ENCODE assay signal across 13 cellular contexts in the genomic region with DNA sequence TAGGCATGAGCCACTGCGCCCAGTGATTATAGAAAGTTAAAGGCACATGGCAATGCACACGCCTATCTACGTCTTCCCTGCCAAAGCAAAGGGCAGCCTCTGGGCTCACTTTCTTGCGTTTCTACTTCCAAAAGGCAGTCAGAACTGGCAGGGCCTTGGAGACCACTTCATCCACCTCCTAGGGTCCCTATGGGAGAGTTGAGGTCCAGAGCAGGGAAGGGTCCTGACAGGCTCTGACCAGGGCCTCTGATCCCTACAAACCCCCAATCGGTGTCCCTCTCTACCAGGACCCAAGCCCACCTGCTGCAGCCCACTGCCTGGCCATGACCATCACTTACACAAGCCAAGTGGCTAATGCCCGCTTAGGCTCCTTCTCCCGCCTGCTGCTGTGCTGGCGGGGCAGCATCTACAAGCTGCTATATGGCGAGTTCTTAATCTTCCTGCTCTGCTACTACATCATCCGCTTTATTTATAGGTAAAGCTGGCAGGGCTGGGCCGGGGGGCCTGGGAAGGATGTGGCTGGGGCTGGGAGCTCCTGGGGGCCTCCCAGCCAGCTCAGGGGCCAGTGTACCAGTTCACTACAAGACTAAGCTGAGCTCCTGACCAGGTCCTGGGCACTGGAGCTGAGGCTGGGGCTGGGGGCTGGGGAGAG. TPM values are rescaled to one million over a fixed set of nuclear protein-coding genes. Genes with fewer than 3 reads are reported as not detected.
"Had no signal": no experiment of that assay in that cellular context is flagged by ENCODE, and none has a peak within 500 bp of the region (broad histone marks: within the 10 kb centered on the region; RNA-seq: fewer than 3 reads in every experiment).

No MANE protein-coding gene starts in this region.

- H3K27me3 ChIP-seq: hepatocyte, right lobe of liver, vagina had no signal

- H3K36me3 ChIP-seq: right lobe of liver, thoracic aorta, vagina had no signal

- ATAC-seq: activated CD8-positive, alpha-beta T cell treated with anti-CD3 and anti-CD28 coated beads for 36 hours; right lobe of liver had no signal

- H3K4me3 Mint-ChIP-seq: activated CD8-positive, alpha-beta T cell treated with anti-CD3 and anti-CD28 coated beads for 36 hours; activated T-helper 1 cell treated with anti-CD3 and anti-CD28 coated beads, Interleukin-12 subunit alpha, Interleukin-12 subunit beta, Interleukin-2, Interleukin-4 antibody, amounts not matched to agents 30 ng/mL and 10 ng/mL and 1 ng/mL, durations not matched to agents 14 hours and 24 hours and 36 hours; mesothelial cell of epicardium; T-helper 2 cell treated with Interferon-gamma antibody and Interleukin-4, amounts not matched to agents 5 μg/mL and 100 μg/mL, for 36 hours had no signal

- H3K27ac Mint-ChIP-seq: activated CD8-positive, alpha-beta T cell treated with anti-CD3 and anti-CD28 coated beads for 36 hours; activated T-helper 1 cell treated with anti-CD3 and anti-CD28 coated beads, Interleukin-12 subunit alpha, Interleukin-12 subunit beta, Interleukin-2, Interleukin-4 antibody, amounts not matched to agents 30 ng/mL and 10 ng/mL and 1 ng/mL, durations not matched to agents 14 hours and 24 hours and 36 hours; mesothelial cell of epicardium; T-helper 2 cell treated with Interferon-gamma antibody and Interleukin-4, amounts not matched to agents 5 μg/mL and 100 μg/mL, for 36 hours had no signal

- H3K27ac ChIP-seq: hepatocyte, right lobe of liver, thoracic aorta, vagina had no signal

- H3K36me3 Mint-ChIP-seq: mesothelial cell of epicardium had no signal

- H3K9me3 ChIP-seq: right lobe of liver, thoracic aorta, vagina had no signal

- H3K9me3 Mint-ChIP-seq: activated CD8-positive, alpha-beta T cell treated with anti-CD3 and anti-CD28 coated beads for 36 hours; activated T-helper 1 cell treated with anti-CD3 and anti-CD28 coated beads, Interleukin-12 subunit alpha, Interleukin-12 subunit beta, Interleukin-2, Interleukin-4 antibody, amounts not matched to agents 30 ng/mL and 10 ng/mL and 1 ng/mL, durations not matched to agents 14 hours and 24 hours and 36 hours; mesothelial cell of epicardium; T-helper 2 cell treated with Interferon-gamma antibody and Interleukin-4, amounts not matched to agents 5 μg/mL and 100 μg/mL, for 36 hours had no signal

- DNase-seq: activated CD8-positive, alpha-beta memory T cell treated with anti-CD3 and anti-CD28 coated beads, Interleukin-2, amount 50 U/mL, for 4 hours; activated CD8-positive, alpha-beta T cell treated with anti-CD3 and anti-CD28 coated beads for 36 hours; activated naive CD4-positive, alpha-beta T cell treated with Interleukin-2 at 50 U/mL for 16 hours; central memory CD4-positive, alpha-beta T cell; right lobe of liver; stimulated activated naive CD4-positive, alpha-beta T cell treated with Interleukin-2 at 50 U/mL for 16 hours; SW 1271 had no signal

- H3K4me3 ChIP-seq: hepatocyte, right lobe of liver, thoracic aorta, vagina had no signal

RNA-seq across cellular contexts. Expression of a gene that starts 1.5 kb away (rescaled TPM):
- total RNA-seq: activated T-helper 1 cell treated with anti-CD3 and anti-CD28 coated beads, Interleukin-12 subunit alpha, Interleukin-12 subunit beta, Interleukin-2, Interleukin-4 antibody, amounts not matched to agents 30 ng/mL and 10 ng/mL and 1 ng/mL, durations not matched to agents 14 hours and 24 hours and 36 hours had no signal

RNA-seq across cellular contexts. Expression of a gene that starts 34.2 kb away (rescaled TPM):
- total RNA-seq: activated CD8-positive, alpha-beta T cell treated with anti-CD3 and anti-CD28 coated beads for 36 hours had no signal
